20 cellular contexts compared by ENCODE assay signal in genomic region chr6:39905640-39905975, GRCh38.
"Had no signal": no experiment of that assay in that cellular context is flagged by ENCODE, and none has a peak within 500 bp of the region (broad histone marks: within the 10 kb centered on the region; RNA-seq: fewer than 3 reads in every experiment).

No MANE protein-coding gene starts in this region.

- H3K9me3 ChIP-seq: colonic mucosa, gastrocnemius medialis, heart right ventricle, mucosa of descending colon, pancreas, psoas muscle, upper lobe of left lung, vagina had no signal

- DNase-seq: cerebellar nuclear complex; colonic mucosa; dermis blood vessel endothelial cell; heart right ventricle; hypothalamus; kidney glomerular epithelial cell; mammary epithelial cell; mucosa of descending colon; naive thymus-derived CD8-positive, alpha-beta T cell; occipital lobe; pancreas; psoas muscle; retina; small intestine; stimulated activated CD4-positive, alpha-beta T cell treated with anti-CD3 and anti-CD28 coated beads, Interleukin-2, amount 100 ng/mL, for 48 hours; stimulated activated naive CD4-positive, alpha-beta T cell treated with Interleukin-2 at 50 U/mL for 16 hours had no signal

- H3K27ac ChIP-seq: colonic mucosa, heart right ventricle, pancreas, psoas muscle, vagina had no signal

- H3K27me3 ChIP-seq: colonic mucosa, gastrocnemius medialis, heart right ventricle, pancreas, upper lobe of left lung, vagina had no signal

- H3K4me1 Mint-ChIP-seq: naive thymus-derived CD8-positive, alpha-beta T cell had no signal

- H3K36me3 ChIP-seq: colonic mucosa, pancreas had no signal

- H3K27me3 Mint-ChIP-seq: naive thymus-derived CD8-positive, alpha-beta T cell had no signal

- H3K9me3 Mint-ChIP-seq: naive thymus-derived CD8-positive, alpha-beta T cell; neural crest cell had no signal

- ATAC-seq: mucosa of descending colon; naive thymus-derived CD8-positive, alpha-beta T cell had no signal

- H3K4me3 ChIP-seq: colonic mucosa, gastrocnemius medialis, heart right ventricle, mucosa of descending colon, pancreas, psoas muscle, upper lobe of left lung, vagina had no signal

- H3K36me3 Mint-ChIP-seq: naive thymus-derived CD8-positive, alpha-beta T cell had no signal

- H3K4me1 ChIP-seq: colonic mucosa, gastrocnemius medialis, heart right ventricle, pancreas, psoas muscle, upper lobe of left lung, vagina had no signal

- H3K4me3 Mint-ChIP-seq: naive thymus-derived CD8-positive, alpha-beta T cell; neural crest cell had no signal
